Comparison of ENCODE assay signal across 8 cellular contexts in genomic region chr6:109482913-109483743, GRCh38. TPM values are rescaled to one million over a fixed set of nuclear protein-coding genes. Genes with fewer than 3 reads are reported as not detected.
DNase-seq lines count a peak whose midpoint lies in the region; ATAC-seq and TF ChIP-seq lines count a peak whose summit lies in the region.

Gene ZBTB24, minus strand, starts transcription at chr6:109483219. Its CDS starts 1,193 bp downstream, at chr6:109482026.

- peak within 1 kb of the TSS; percentile 77 to 84 for H3K27ac Mint-ChIP-seq in T-cell
- H3K27ac Mint-ChIP-seq in type B pancreatic cell = peak within 1 kb of the TSS; percentile 87

- H3K9me3 ChIP-seq in adipocyte (ENCODE audit: control insufficient read depth, low read length) = no peaks in the 10 kb centered on the region
- H3K9me3 ChIP-seq in heart left ventricle = no peaks in the 10 kb centered on the region

- DNase-seq in GM13977 (ENCODE audit: low spot score) (peak; percentile 97), NCI-H1436 treated with DMSO at 0.1 percent for 48 hours (lab: John Stamatoyannopoulos, UW) (peak; percentile 19), T-cell (peak; percentile 75 to 92 (median 88)), adipocyte (ENCODE audit: low read depth) (peak; percentile 96), heart left ventricle (peak; percentile 91 to 97 (median 94)), posterior cingulate gyrus (peak; percentile 76 to 99 (median 88)), type B pancreatic cell (ENCODE audit: extremely low spot score, unreplicated experiment) (peak; percentile 93)

- no peaks in the 10 kb centered on the region for H3K27me3 ChIP-seq in adipocyte (replicated peaks; ENCODE audit: control insufficient read depth, insufficient read depth, low read length)
- no peaks in the 10 kb centered on the region for H3K27me3 ChIP-seq in heart left ventricle

- in situ Hi-C loops in GM13977 (cut with MboI; ENCODE audit: low pct_unique_long_range_greater_than_20kb, low sequenced_read_pairs, unreplicated experiment) = no loop called here

- CTCF ChIA-PET in T-cell (lab: Charles Lee) = interaction anchor here (0.5 to 1.4 kb wide), 5 partner anchors 9 to 1459 kb away, joined by 3 to 5 read pairs (median 3); partner anchors contain the start of gene CD164 (in 1 of the 2)

- ATAC-seq in HG02798 (IDR thresholded peaks at IDR 0.05; ENCODE audit: poor library complexity, unreplicated experiment) (peak; percentile 92), T-cell (replicated peaks in 1 of 4) (peak; percentile 87 to 91 (median 90)), heart left ventricle (peak; percentile 90 to 97 (median 97))

- intact Hi-C loops in heart left ventricle (cut with DNase I) (loop anchor here in 4 of 10 donors (1.0 to 10.0 kb wide), 5 partner anchors 41 to 209 kb away; partner anchors contain the start of genes CD164 (in 2 of the 4), AK9 (in 1 of the 4), FIG4 (in 1 of the 4) and PPIL6 (in 1 of the 4)), posterior cingulate gyrus (cut with DNase I) (loop anchor here (2.0 kb wide), 1 partner anchor 42 kb away; the partner anchor contains the start of genes PPIL6 and SMPD2)

- H3K4me3 Mint-ChIP-seq in T-cell (peak within 1 kb of the TSS; percentile 89 to 98 (median 93)), type B pancreatic cell (peak within 1 kb of the TSS; percentile 97)

- no peak for TF ChIP-seq CTCF in GM13977 (IDR thresholded peaks at IDR 0.05; ENCODE audit: extremely low read depth, insufficient read depth, missing control alignments)
- no peak for TF ChIP-seq CTCF in heart left ventricle (IDR thresholded peaks at IDR 0.05)
- no peak for TF ChIP-seq CTCF in type B pancreatic cell (conservative IDR thresholded peaks at IDR 0.05)

- H3K36me3 ChIP-seq in adipocyte (ENCODE audit: control insufficient read depth, insufficient read depth, low read length, severe bottlenecking) (peaks cover 17% of the 10 kb centered on the region), heart left ventricle (peaks cover 0 to 32% (median 18%) of the 10 kb centered on the region in 9 donors)

- H3K4me3 ChIP-seq in adipocyte (ENCODE audit: low read length) (peak within 1 kb of the TSS; percentile 85), heart left ventricle (peak within 1 kb of the TSS; percentile 83 to 100 (median 98))

- peak within 1 kb of the TSS in 11 of 12 donors; percentile 59 to 87 (median 81) for H3K27ac ChIP-seq in heart left ventricle

- 1 to 2% (median 1%) methylated on average over 20 to 93 of the region's 98 CpGs for WGBS in heart left ventricle, 4 donors

- peak within 1 kb of the TSS; percentile 86 for H3K9ac ChIP-seq in adipocyte (ENCODE audit: low read length)

- POLR2A ChIA-PET in T-cell (lab: Charles Lee) = interaction anchor here (0.5 to 0.8 kb wide), 2 partner anchors 23 kb away, joined by 3 read pairs; no protein-coding TSS in a partner anchor

- H3K4me1 ChIP-seq in adipocyte (ENCODE audit: control insufficient read depth, insufficient read depth, low read length) (peaks cover 38% of the 10 kb centered on the region), heart left ventricle (peaks cover 0 to 48% (median 39%) of the 10 kb centered on the region in 12 donors)

- TF ChIP-seq POLR2A in heart left ventricle (IDR thresholded peaks at IDR 0.05) = peak in 1 of 2 donors; percentile 90

- H3K9me3 Mint-ChIP-seq in T-cell = no peaks in the 10 kb centered on the region
- H3K9me3 Mint-ChIP-seq in type B pancreatic cell = no peaks in the 10 kb centered on the region

- H3K27me3 Mint-ChIP-seq in T-cell = no peaks in the 10 kb centered on the region
- no peaks in the 10 kb centered on the region for H3K27me3 Mint-ChIP-seq in type B pancreatic cell

- H3K4me1 Mint-ChIP-seq in T-cell (peaks cover 49 to 53% (median 50%) of the 10 kb centered on the region in 3 donors), type B pancreatic cell (ENCODE audit: unreplicated experiment) (peaks cover 33% of the 10 kb centered on the region)

- H3K36me3 Mint-ChIP-seq in T-cell (peaks cover 32% of the 10 kb centered on the region), type B pancreatic cell (peaks cover 24% of the 10 kb centered on the region)

RNA-seq across cellular contexts. Expression of gene ZBTB24, which starts in this region (rescaled TPM):
- 10 to 100 TPM; 14.1 to 21.2 (median 19.5) TPM for total RNA-seq in T-cell
- 1 to 10 TPM; 2.4 to 4.8 (median 3.1) TPM for total RNA-seq in heart left ventricle
- 1 to 10 TPM; 1.9 to 2.1 TPM for polyA plus RNA-seq in heart left ventricle
- total RNA-seq in type B pancreatic cell (ENCODE audit: low replicate concordance) = 7.7 and 10.6 TPM in 2 replicates

Comparison
In these comparisons a context has a peak if more than half of its experiments do, and no peak if none do; other contexts are left out.
1. Peak in every context shown above with its lines: DNase-seq, ATAC-seq, H3K4me3 ChIP-seq and H3K27ac ChIP-seq.
2. DNase-seq: peak in every context shown above with its lines; median percentile 97 in GM13977; 96 in adipocyte; 94 in heart left ventricle; 93 in type B pancreatic cell; 88 in posterior cingulate gyrus; 88 in T-cell; 19 in NCI-H1436 treated with DMSO at 0.1 percent for 48 hours.